8 cellular contexts compared by ENCODE assay signal in the genomic region with DNA sequence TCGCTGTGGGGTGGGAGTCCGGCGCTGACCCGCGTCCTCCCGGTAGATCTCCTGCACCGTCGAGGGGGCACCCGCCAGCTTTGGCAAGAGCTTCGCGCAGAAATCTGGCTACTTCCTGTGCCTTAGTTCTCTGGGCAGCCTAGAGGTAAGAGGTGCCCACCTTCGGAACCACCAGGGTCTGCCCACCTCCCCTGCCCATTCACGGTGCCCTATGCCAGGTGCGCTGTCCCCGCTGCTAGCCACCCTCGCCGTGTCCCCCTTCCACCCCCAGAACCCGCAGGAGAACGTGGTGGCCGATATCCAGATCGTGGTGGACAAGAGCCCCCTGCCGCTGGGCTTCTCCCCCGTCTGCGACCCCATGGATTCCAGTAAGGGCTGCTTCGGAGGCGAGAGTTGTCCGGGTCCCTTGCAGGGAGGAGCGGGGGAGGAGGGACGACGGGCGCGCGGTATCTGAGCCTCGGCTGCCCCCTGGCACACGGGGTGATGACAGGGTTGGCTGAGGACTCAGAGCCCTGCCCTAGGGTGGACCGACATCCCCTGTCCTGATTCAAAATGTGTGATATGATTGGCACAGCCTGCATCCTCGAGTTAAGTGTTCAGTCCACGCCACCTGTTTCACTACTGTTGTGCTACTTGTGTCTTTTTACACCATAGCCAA. TPM values are rescaled to one million over a fixed set of nuclear protein-coding genes. Genes with fewer than 3 reads are reported as not detected.
A peak's percentile ranks its signal among the peaks of the same experiment; 100 is the strongest.
DNase-seq lines count a peak whose midpoint lies in the region; ATAC-seq, FAIRE-seq and TF ChIP-seq lines count a peak whose summit lies in the region.

No MANE protein-coding gene starts in this region.

- peaks cover 21% of the 10 kb centered on the region for H3K36me3 Mint-ChIP-seq in Calu3 (ENCODE audit: insufficient read depth, unreplicated experiment)
- H3K36me3 Mint-ChIP-seq in activated T-cell treated with anti-CD3 and anti-CD28 coated beads, Interleukin-2, amount 50 U/mL, for 24 hours (ENCODE audit: low read depth) = peaks cover 30% of the 10 kb centered on the region

- intact Hi-C loops in Calu3 (cut with micrococcal nuclease; ENCODE audit: unreplicated experiment) = no loop called here
- intact Hi-C loops in pancreas (cut with DNase I) = no loop called here

- peak overlapping the region in 1 of 4 donors; percentile 64 for H3K27ac ChIP-seq in pancreas

- no peaks in the 10 kb centered on the region for H3K9me3 Mint-ChIP-seq in Calu3 (ENCODE audit: low read depth, unreplicated experiment)
- no peaks in the 10 kb centered on the region for H3K9me3 Mint-ChIP-seq in activated T-cell treated with anti-CD3 and anti-CD28 coated beads, Interleukin-2, amount 50 U/mL, for 24 hours

- H3K4me3 Mint-ChIP-seq in Calu3 (ENCODE audit: low read depth, unreplicated experiment) = peak overlapping the region; percentile 78
- H3K4me3 Mint-ChIP-seq in activated T-cell treated with anti-CD3 and anti-CD28 coated beads, Interleukin-2, amount 50 U/mL, for 24 hours = peak overlapping the region; percentile 89

- H3K4me1 ChIP-seq in pancreas = peaks cover 0 to 5% (median 0%) of the 10 kb centered on the region in 3 donors

- WGBS in pancreas, 2 donors = 8 to 9% methylated on average over 29 to 38 of the region's 38 CpGs

- no peaks in the 10 kb centered on the region for H3K27me3 Mint-ChIP-seq in Calu3 (ENCODE audit: unreplicated experiment)
- no peaks in the 10 kb centered on the region for H3K27me3 Mint-ChIP-seq in activated T-cell treated with anti-CD3 and anti-CD28 coated beads, Interleukin-2, amount 50 U/mL, for 24 hours

- DNase-seq in Calu3 = peak; percentile 35
- DNase-seq in M059J (ENCODE audit: low read depth) = peak; percentile 39
- no peak for DNase-seq in activated T-cell treated with anti-CD3 and anti-CD28 coated beads, Interleukin-2, amount 50 U/mL, for 24 hours
- DNase-seq in glomerular visceral epithelial cell (ENCODE audit: extremely low spot score) = peak; percentile 33
- DNase-seq in pancreas = peak in 5 of 6 donors; percentile 30 to 79 (median 57)
- DNase-seq in amniotic stem cell (lab: John Stamatoyannopoulos, UW) = no peak
- DNase-seq in NCI-H1048 (lab: John Stamatoyannopoulos, UW) = no peak

- CTCF ChIA-PET in Calu3 (lab: Charles Lee) = interaction anchor here (0.6 to 1.1 kb wide), 3 partner anchors 10 to 311 kb away, joined by 3 to 5 read pairs (median 3); no protein-coding TSS in a partner anchor

- no TSS peak for BruUV-seq in Calu3 (replicated peaks; lab: Mats Ljungman, UMichigan)

- FAIRE-seq in pancreas (lab: Jason Lieb, UNC) = no peak

- ATAC-seq in GM21390 (IDR thresholded peaks at IDR 0.05; ENCODE audit: unreplicated experiment) = peak; percentile 17
- ATAC-seq in pancreas = peak; percentile 9 to 39 (median 18)

- no peaks in the 10 kb centered on the region for H3K27me3 ChIP-seq in pancreas

- H3K36me3 ChIP-seq in pancreas = peaks cover 0 to 3% (median 0%) of the 10 kb centered on the region in 3 donors

- no peak for TF ChIP-seq CTCF in Calu3 (IDR thresholded peaks at IDR 0.05; ENCODE audit: unreplicated experiment)
- no peak for TF ChIP-seq CTCF in pancreas (IDR thresholded peaks at IDR 0.05)

- no peaks in the 10 kb centered on the region for H3K9me3 ChIP-seq in pancreas

- no peaks in the 10 kb centered on the region for H3K4me1 Mint-ChIP-seq in Calu3 (ENCODE audit: low read depth, unreplicated experiment)
- H3K4me1 Mint-ChIP-seq in activated T-cell treated with anti-CD3 and anti-CD28 coated beads, Interleukin-2, amount 50 U/mL, for 24 hours (ENCODE audit: low read depth) = peaks cover 22% of the 10 kb centered on the region

- peak overlapping the region; percentile 70 to 90 (median 86) for H3K4me3 ChIP-seq in pancreas

- no peak overlapping the region for H3K27ac Mint-ChIP-seq in Calu3 (ENCODE audit: unreplicated experiment)
- peak overlapping the region; percentile 85 for H3K27ac Mint-ChIP-seq in activated T-cell treated with anti-CD3 and anti-CD28 coated beads, Interleukin-2, amount 50 U/mL, for 24 hours

RNA-seq across cellular contexts. Expression of a gene that starts 0.5 kb away (rescaled TPM):
- total RNA-seq in Calu3 (2022) = 35.6 and 41.1 TPM in 2 replicates
- total RNA-seq in M059J (2014; rRNA removed; shearing (Covaris generic)) = 144 and 151 TPM in 2 replicates
- total RNA-seq in pancreas = 10 to 100 TPM; 20.6 to 27.3 (median 23.5) TPM
- 10 to 100 TPM; 43.7 to 58.7 TPM for polyA plus RNA-seq in pancreas

RNA-seq across cellular contexts. Expression of a gene that starts 15.0 kb away (rescaled TPM):
- total RNA-seq in Calu3 (2022) = 0.94 and 10.4 TPM in 2 replicates
- 490 and 600 TPM in 2 replicates for total RNA-seq in M059J (2014; rRNA removed; shearing (Covaris generic))
- 10 to 100 TPM in 4 of 6 donors, 1 to 10 TPM in 2; 3.9 to 34.6 (median 15.4) TPM for total RNA-seq in pancreas
- 10 to 100 TPM; 15.7 to 17.3 TPM for polyA plus RNA-seq in pancreas

RNA-seq across cellular contexts. Expression of a gene that starts 26.4 kb away (rescaled TPM):
- total RNA-seq in Calu3 (2022) (not detected in 2 replicates), pancreas (under 1 TPM in 2 of 6 donors, not detected in 4; 0.23 to 0.56 TPM)
- total RNA-seq in M059J (2014; rRNA removed; shearing (Covaris generic)) = 0.47 TPM in 1 of 2 replicates, not detected in the other
- not detected for polyA plus RNA-seq in pancreas

RNA-seq across cellular contexts. Expression of a gene that starts 28.1 kb away (rescaled TPM):
- total RNA-seq in Calu3 (2022) (0.32 and 0.59 TPM in 2 replicates), pancreas (under 1 TPM; 0.13 to 1.00 (median 0.46) TPM)
- total RNA-seq in M059J (2014; rRNA removed; shearing (Covaris generic)) = 0.25 TPM in 1 of 2 replicates, not detected in the other
- polyA plus RNA-seq in pancreas = under 1 TPM; 0.16 to 0.42 TPM

RNA-seq across cellular contexts. Expression of a gene that starts 40.3 kb away (rescaled TPM):
- not detected in 2 replicates for total RNA-seq in Calu3 (2022)
- total RNA-seq in M059J (2014; rRNA removed; shearing (Covaris generic)) = not detected in 2 replicates
- not detected for total RNA-seq in pancreas
- polyA plus RNA-seq in pancreas = under 1 TPM in 1 of 2 donors, not detected in 1; 0.19 TPM

Comparison
In these comparisons a context has a peak if more than half of its experiments do, and no peak if none do; other contexts are left out.
1. DNase-seq: peak in Calu3 (single experiment), M059J (single experiment), glomerular visceral epithelial cell (single experiment) and pancreas (5 of 6); none in activated T-cell treated with anti-CD3 and anti-CD28 coated beads, Interleukin-2, amount 50 U/mL, for 24 hours (single experiment), amniotic stem cell (single experiment) and NCI-H1048 (single experiment).
2. RNA of a gene that starts 15.0 kb away (total RNA-seq): 490 to 600 TPM in M059J; 3.9 to 34.6 TPM in pancreas and 0.94 to 10.4 TPM in Calu3; every median in the first group is over 10 times any median in the second.